8 cellular contexts compared by ENCODE assay signal in the genomic region with DNA sequence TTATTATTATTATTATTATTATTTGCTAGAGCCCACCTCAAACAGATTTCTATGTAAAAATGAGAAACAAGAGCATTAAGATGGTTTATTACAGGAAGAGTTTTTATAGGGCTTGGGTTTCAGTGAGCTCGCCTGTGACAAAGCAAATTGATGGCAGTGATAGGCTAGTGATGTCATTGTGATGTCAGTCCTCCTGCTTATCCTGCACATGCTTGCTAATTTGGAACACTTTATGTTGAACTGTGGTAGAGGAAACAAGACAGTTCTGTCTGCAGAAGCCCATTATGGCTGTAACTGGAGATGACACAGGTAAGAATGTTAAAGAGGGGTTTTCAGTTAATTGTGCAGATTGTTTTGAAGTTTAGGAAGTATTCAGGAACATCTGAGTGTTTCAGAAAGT.
DNase-seq lines count a peak whose midpoint lies in the region; ATAC-seq and TF ChIP-seq lines count a peak whose summit lies in the region.

No MANE protein-coding gene starts in this region.

- ATAC-seq in heart left ventricle (peak in 3 of 4 donors; percentile 14 to 36 (median 32)), left ventricle myocardium superior (no peak)

- 65 to 82% (median 76%) methylated on average over 1 of the region's 1 CpG for WGBS in heart left ventricle, 4 donors

- no peak for DNase-seq in heart left ventricle
- no peak for DNase-seq in left ventricle myocardium superior
- DNase-seq in erythroblast (lab: John Stamatoyannopoulos, UW), result peak; percentile 78 to 86
- DNase-seq in retinal pigment epithelial cell (ENCODE audit: low read depth), result no peak
- no peak for DNase-seq in KG1 (lab: John Stamatoyannopoulos, UW)
- DNase-seq in RWPE1 (ENCODE audit: low spot score), result no peak
- DNase-seq in NCI-H226, result no peak

- H3K27ac ChIP-seq in heart left ventricle (peak overlapping the region; percentile 89 to 99 (median 92)), RWPE1 (no peak overlapping the region)

- peaks cover 0 to 2% (median 0%) of the 10 kb centered on the region in 9 donors for H3K36me3 ChIP-seq in heart left ventricle

- peaks cover 0 to 52% (median 15%) of the 10 kb centered on the region in 12 donors for H3K4me1 ChIP-seq in heart left ventricle

- TF ChIP-seq POLR2A in heart left ventricle (IDR thresholded peaks at IDR 0.05) (no peak), erythroblast (IDR thresholded peaks at IDR 0.05; ENCODE audit: low read length) (peak; percentile 39)

- intact Hi-C loops in heart left ventricle (cut with DNase I) (loop anchor here in 8 of 10 donors (1.0 to 5.0 kb wide), 3 partner anchors 68 kb away; partner anchors contain the start of gene CREM (in 6 of the 8)), left ventricle myocardium superior (cut with micrococcal nuclease) (loop anchor here (5.0 kb wide), 1 partner anchor 68 kb away; the partner anchor contains the start of gene CREM)

- POLR2A ChIA-PET in RWPE1 (lab: Yijun Ruan, JAX; ENCODE audit: low non-redundant PET), result no interaction called here

- H3K4me3 ChIP-seq in heart left ventricle, result peak overlapping the region in 10 of 12 donors; percentile 36 to 63 (median 53)
- H3K4me3 ChIP-seq in WI38 (ENCODE audit: low read depth, low read length), result peak overlapping the region; percentile 63
- peak overlapping the region; percentile 56 for H3K4me3 ChIP-seq in retinal pigment epithelial cell (ENCODE audit: low read length)

- no peak for TF ChIP-seq CTCF in heart left ventricle (IDR thresholded peaks at IDR 0.05)
- TF ChIP-seq CTCF in WI38 (IDR thresholded peaks at IDR 0.05; ENCODE audit: low read depth, low read length), result no peak
- no peak for TF ChIP-seq CTCF in retinal pigment epithelial cell (conservative IDR thresholded peaks at IDR 0.05; ENCODE audit: low read depth, low read length)
- TF ChIP-seq CTCF in RWPE1 (conservative IDR thresholded peaks at IDR 0.05; ENCODE audit: low read depth), result no peak

- H3K9me3 ChIP-seq in heart left ventricle, result no peaks in the 10 kb centered on the region

- H3K27me3 ChIP-seq in heart left ventricle, result no peaks in the 10 kb centered on the region

- CTCF ChIA-PET in RWPE1 (lab: Yijun Ruan, JAX), result interaction anchor here (0.6 to 1.2 kb wide), 4 partner anchors 13 to 1612 kb away, joined by 3 to 7 read pairs (median 6); no protein-coding TSS in a partner anchor

Comparison
In these comparisons a context has a peak if more than half of its experiments do, and no peak if none do; other contexts are left out.
1. DNase-seq: peak in erythroblast (2 of 2); none in heart left ventricle (0 of 5), left ventricle myocardium superior (single experiment), retinal pigment epithelial cell (single experiment), KG1 (single experiment), RWPE1 (single experiment) and NCI-H226 (single experiment).
2. Peak in every context shown above with its lines, with median percentiles within 50 percentile points of each other: H3K4me3 ChIP-seq.